Comparison of ENCODE assay signal across 12 cellular contexts in the genomic region with DNA sequence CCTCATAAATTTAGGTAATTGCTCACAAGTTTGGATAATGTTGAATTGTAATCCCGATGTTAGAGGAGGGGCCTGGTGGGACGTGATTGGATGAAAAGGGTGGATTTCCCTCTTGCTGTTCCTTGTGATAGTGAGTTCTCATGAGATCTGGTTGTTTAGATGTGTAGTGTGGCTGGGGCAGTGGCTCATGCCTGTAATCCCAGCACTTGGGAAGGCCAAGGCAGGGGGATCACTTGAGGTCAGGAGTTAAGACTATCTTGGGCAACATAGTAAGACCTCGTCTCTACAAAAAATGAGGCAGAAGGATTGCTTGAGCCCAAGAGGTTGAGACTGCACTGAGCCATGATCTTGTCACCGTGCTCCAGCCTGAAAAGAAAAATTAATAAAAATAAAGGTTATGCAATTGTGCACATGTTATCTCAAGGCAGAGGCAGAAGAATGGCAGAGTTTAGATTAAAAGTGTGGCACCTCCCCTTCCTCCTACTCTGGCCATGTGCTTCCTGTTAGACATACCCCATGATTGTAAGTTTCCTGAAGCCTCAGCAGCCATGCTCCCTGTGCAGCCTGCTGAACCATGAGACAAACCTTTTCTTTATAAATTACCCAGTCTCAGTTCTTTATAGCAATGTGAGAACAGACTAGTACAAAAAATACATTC. TPM values are rescaled to one million over a fixed set of nuclear protein-coding genes. Genes with fewer than 3 reads are reported as not detected.
DNase-seq lines count a peak whose midpoint lies in the region; ATAC-seq and TF ChIP-seq lines count a peak whose summit lies in the region.
"Had no signal": no experiment of that assay in that cellular context is flagged by ENCODE, and none has a peak within 500 bp of the region (broad histone marks: within the 10 kb centered on the region; RNA-seq: fewer than 3 reads in every experiment).

No MANE protein-coding gene starts in this region.

- H3K27me3 Mint-ChIP-seq in stimulated activated memory B cell treated with anti-CD40 and anti-IgM and Interleukin-4, amounts not matched to agents 10 μg/mL and 1 μg/mL and 100 μg/mL, for 72 hours: no peaks in the 10 kb centered on the region

- no peaks in the 10 kb centered on the region for H3K27me3 ChIP-seq in left ventricle myocardium inferior (ENCODE audit: low read depth)
- H3K27me3 ChIP-seq in OCI-LY1 (ENCODE audit: insufficient read depth, low read length): no peaks in the 10 kb centered on the region
- no peaks in the 10 kb centered on the region for H3K27me3 ChIP-seq in mammary epithelial cell (ENCODE audit: insufficient read depth, low read length)

- H3K4me1 ChIP-seq in left ventricle myocardium inferior (peaks cover 40% of the 10 kb centered on the region), OCI-LY1 (ENCODE audit: insufficient read depth, low read length, severe bottlenecking) (peaks cover 39% of the 10 kb centered on the region), mammary epithelial cell (ENCODE audit: insufficient read depth, low read length) (peaks cover 31% of the 10 kb centered on the region)

- H3K9me2 ChIP-seq in OCI-LY1 (ENCODE audit: low read depth, low read length): no peaks in the 10 kb centered on the region

- H3K36me3 ChIP-seq in left ventricle myocardium inferior (peaks cover 28% of the 10 kb centered on the region), OCI-LY1 (ENCODE audit: insufficient read depth, low read length) (peaks cover 56% of the 10 kb centered on the region), mammary epithelial cell (ENCODE audit: insufficient read depth, low read length) (peaks cover 33% of the 10 kb centered on the region)

- CTCF ChIA-PET in mammary epithelial cell (lab: Charles Lee; ENCODE audit: low non-redundant PET): no interaction called here

- in situ Hi-C loops in mammary epithelial cell (cut with MboI; ENCODE audit: low sequenced_read_pairs in 2 of 2): loop anchor here in 1 of 2 donors (5.0 kb wide), 1 partner anchor 167 kb away; no protein-coding TSS in a partner anchor

- H3K27ac ChIP-seq in left ventricle myocardium inferior (replicated peaks): peak overlapping the region; percentile 98
- H3K27ac ChIP-seq in OCI-LY1 (ENCODE audit: low read depth, low read length, poor library complexity, severe bottlenecking): peak overlapping the region; percentile 78
- H3K27ac ChIP-seq in mammary epithelial cell (ENCODE audit: insufficient read depth, low read depth, low read length): no peak overlapping the region
- no peak overlapping the region for H3K27ac ChIP-seq in caudate nucleus (ENCODE audit: low read depth, low read length)

- DNase-seq in left ventricle myocardium inferior: no peak
- no peak for DNase-seq in Right ventricle myocardium superior
- no peak for DNase-seq in mammary epithelial cell
- no peak for DNase-seq in NCI-H446 (lab: John Stamatoyannopoulos, UW)
- no peak for DNase-seq in caudate nucleus (lab: John Stamatoyannopoulos, UW)
- no peak for DNase-seq in NCI-H510A treated with DMSO at 0.1 percent for 48 hours (lab: John Stamatoyannopoulos, UW)
- DNase-seq: central memory CD4-positive, alpha-beta T cell; left cardiac atrium; SW 1271 had no signal

- intact Hi-C loops in left ventricle myocardium inferior (cut with micrococcal nuclease) (no loop called here), Right ventricle myocardium superior (cut with DNase I) (loop anchor here (5.0 kb wide), 1 partner anchor 57 kb away; a partner anchor contains a TSS), mammary epithelial cell (cut with micrococcal nuclease) (loop anchor here (5.0 kb wide), 2 partner anchors 57 to 123 kb away; a partner anchor contains a TSS)

- 91% methylated on average over 4 of the region's 4 CpGs for WGBS in mammary epithelial cell (ENCODE audit: low coverage, missing lambda C conversion rate)

- H3K4me2 ChIP-seq in OCI-LY1 (ENCODE audit: low read length): peak overlapping the region; percentile 87
- peak overlapping the region; percentile 87 for H3K4me2 ChIP-seq in mammary epithelial cell (ENCODE audit: insufficient read depth, low read depth, low read length)

- peaks cover 9% of the 10 kb centered on the region; the same call in 1 of the 2 replicates for H3F3A ChIP-seq in OCI-LY1 (ENCODE audit: insufficient read depth, low read length)

- no TSS peak for BruUV-seq in mammary epithelial cell (replicated peaks; lab: Mats Ljungman, UMichigan)

- H4K20me1 ChIP-seq in OCI-LY1 (ENCODE audit: insufficient read depth, low read length) (no peaks in the 10 kb centered on the region), mammary epithelial cell (ENCODE audit: insufficient read depth, low read length) (no peaks in the 10 kb centered on the region)

- H3K9me3 Mint-ChIP-seq in stimulated activated memory B cell treated with anti-CD40 and anti-IgM and Interleukin-4, amounts not matched to agents 10 μg/mL and 1 μg/mL and 100 μg/mL, for 72 hours: peaks cover 6% of the 10 kb centered on the region

- dilution Hi-C loops in mammary epithelial cell (cut with HindIII; ENCODE audit: low sequenced_read_pairs): no loop called here

- H3K79me2 ChIP-seq in OCI-LY1 (ENCODE audit: insufficient read depth, low read length) (peaks cover 8% of the 10 kb centered on the region; the same call in 1 of the 2 replicates), mammary epithelial cell (ENCODE audit: insufficient read depth, low read length) (peaks cover 32% of the 10 kb centered on the region)

- H3K4me1 Mint-ChIP-seq in stimulated activated memory B cell treated with anti-CD40 and anti-IgM and Interleukin-4, amounts not matched to agents 10 μg/mL and 1 μg/mL and 100 μg/mL, for 72 hours: peaks cover 47% of the 10 kb centered on the region

- H2AFZ ChIP-seq in OCI-LY1 (ENCODE audit: low read length): no peak overlapping the region
- H2AFZ ChIP-seq in mammary epithelial cell (ENCODE audit: low read depth, low read length): no peak overlapping the region

- peak overlapping the region; percentile 91 for H3K4me3 Mint-ChIP-seq in stimulated activated memory B cell treated with anti-CD40 and anti-IgM and Interleukin-4, amounts not matched to agents 10 μg/mL and 1 μg/mL and 100 μg/mL, for 72 hours

- H3K4me3 ChIP-seq in left ventricle myocardium inferior (peak overlapping the region; percentile 98), OCI-LY1 (ENCODE audit: low read depth, low read length, poor library complexity, severe bottlenecking) (peak overlapping the region; percentile 91), mammary epithelial cell (replicated peaks in 1 of 3; ENCODE audit: insufficient read depth in 1 of 3, low read depth in 2 of 3, low read length in 3 of 3) (no peak overlapping the region)

- no peak for ATAC-seq in Right ventricle myocardium superior (ENCODE audit: poor library complexity)
- ATAC-seq in stimulated activated memory B cell treated with anti-CD40 and anti-IgM and Interleukin-4, amounts not matched to agents 10 μg/mL and 1 μg/mL and 100 μg/mL, for 72 hours: no peak
- ATAC-seq: left cardiac atrium had no signal

- H3K9me3 ChIP-seq in left ventricle myocardium inferior (replicated peaks): no peaks in the 10 kb centered on the region
- H3K9me3 ChIP-seq in OCI-LY1 (ENCODE audit: low read length): no peaks in the 10 kb centered on the region
- no peaks in the 10 kb centered on the region for H3K9me3 ChIP-seq in mammary epithelial cell (replicated peaks; ENCODE audit: insufficient read depth, low read length)

- peak overlapping the region; percentile 90 for H3K27ac Mint-ChIP-seq in stimulated activated memory B cell treated with anti-CD40 and anti-IgM and Interleukin-4, amounts not matched to agents 10 μg/mL and 1 μg/mL and 100 μg/mL, for 72 hours

- H3K9ac ChIP-seq in OCI-LY1 (ENCODE audit: low read length): peak overlapping the region; percentile 91; the same call in 1 of the 2 replicates
- no peak overlapping the region for H3K9ac ChIP-seq in mammary epithelial cell (ENCODE audit: insufficient read depth, low read length)

- TF ChIP-seq CTCF in left ventricle myocardium inferior (IDR thresholded peaks at IDR 0.05; ENCODE audit: borderline replicate concordance) (no peak), OCI-LY1 (IDR thresholded peaks at IDR 0.05; ENCODE audit: low read length) (no peak), mammary epithelial cell (conservative IDR thresholded peaks at IDR 0.05 in 1 of 2, IDR thresholded peaks at IDR 0.05 in 1 of 2; ENCODE audit: extremely low read depth in 1 of 2, insufficient read depth in 1 of 2, low read depth in 1 of 2, low read length in 2 of 2) (no peak)

- peaks cover 44% of the 10 kb centered on the region for H3K36me3 Mint-ChIP-seq in stimulated activated memory B cell treated with anti-CD40 and anti-IgM and Interleukin-4, amounts not matched to agents 10 μg/mL and 1 μg/mL and 100 μg/mL, for 72 hours

RNA-seq across cellular contexts. Expression of a gene that starts 36.5 kb away (rescaled TPM):
- 3.9 TPM for total RNA-seq in left ventricle myocardium inferior
- total RNA-seq in Right ventricle myocardium superior: 4.5 TPM
- 1 to 10 TPM; 5.7 to 6.6 TPM for total RNA-seq in mammary epithelial cell
- 13.5 TPM for polyA plus RNA-seq in mammary epithelial cell
- 28.6 TPM for polyA minus RNA-seq in mammary epithelial cell
- total RNA-seq: Daoy had no signal

RNA-seq across cellular contexts. Expression of a gene that starts 55.6 kb away (rescaled TPM):
- total RNA-seq in left ventricle myocardium inferior (76.4 TPM), Right ventricle myocardium superior (55.3 TPM), mammary epithelial cell (10 to 100 TPM; 15.2 to 24.9 TPM)
- 7.3 TPM for polyA plus RNA-seq in mammary epithelial cell
- polyA minus RNA-seq in mammary epithelial cell: 25.9 TPM

Comparison
In these comparisons a context has a peak if more than half of its experiments do, and no peak if none do; other contexts are left out.
1. H3K27ac ChIP-seq: peak in left ventricle myocardium inferior (single experiment) and OCI-LY1 (single experiment); none in mammary epithelial cell (single experiment) and caudate nucleus (single experiment).
2. H3K4me3 ChIP-seq: peak in left ventricle myocardium inferior (single experiment) and OCI-LY1 (single experiment); none in mammary epithelial cell (0 of 3).